ENCODE assay signal across 13 cellular contexts in genomic region chr2:236545248-236545658, GRCh38. TPM values are rescaled to one million over a fixed set of nuclear protein-coding genes. Genes with fewer than 3 reads are reported as not detected.
DNase-seq lines count a peak whose midpoint lies in the region; ATAC-seq and TF ChIP-seq lines count a peak whose summit lies in the region.
"Had no signal": no experiment of that assay in that cellular context is flagged by ENCODE, and none has a peak within 500 bp of the region (broad histone marks: within the 10 kb centered on the region; RNA-seq: fewer than 3 reads in every experiment).

No MANE protein-coding gene starts in this region.

- no peaks in the 10 kb centered on the region for H3K36me3 ChIP-seq in uterus
- H3K36me3 ChIP-seq: BE2C, lower lobe of right lung, SJSA1, suprapubic skin had no signal

- H3K36me3 Mint-ChIP-seq in stimulated activated naive CD8-positive, alpha-beta T cell treated with anti-CD3 and anti-CD28 coated beads, Interleukin-15, Interleukin-2, amounts not matched to agents 100 ng/mL and 50 ng/mL, for 24 hours (ENCODE audit: low read depth) = peaks cover 35% of the 10 kb centered on the region

- H3K27me3 Mint-ChIP-seq in stimulated activated naive CD8-positive, alpha-beta T cell treated with anti-CD3 and anti-CD28 coated beads, Interleukin-15, Interleukin-2, amounts not matched to agents 100 ng/mL and 50 ng/mL, for 24 hours = no peaks in the 10 kb centered on the region

- H3K27ac ChIP-seq in uterus = no peak overlapping the region
- H3K27ac ChIP-seq: SJSA1, suprapubic skin had no signal

- no peak for ATAC-seq in stimulated activated naive CD8-positive, alpha-beta T cell treated with anti-CD3 and anti-CD28 coated beads, Interleukin-15, Interleukin-2, amounts not matched to agents 100 U/mL and 50 U/mL, for 24 hours
- ATAC-seq in HG02642 (IDR thresholded peaks at IDR 0.05; ENCODE audit: poor library complexity, unreplicated experiment) (peak; percentile 54), GM19324 (IDR thresholded peaks at IDR 0.05; ENCODE audit: low FRiP score, unreplicated experiment) (no peak)

- H3K4me1 ChIP-seq in uterus = no peaks in the 10 kb centered on the region
- H3K4me1 ChIP-seq: BE2C, SJSA1, suprapubic skin had no signal

- peak overlapping the region; percentile 94 for H3K27ac Mint-ChIP-seq in stimulated activated naive CD8-positive, alpha-beta T cell treated with anti-CD3 and anti-CD28 coated beads, Interleukin-15, Interleukin-2, amounts not matched to agents 100 ng/mL and 50 ng/mL, for 24 hours

- peaks cover 95% of the 10 kb centered on the region for H3K4me1 Mint-ChIP-seq in stimulated activated naive CD8-positive, alpha-beta T cell treated with anti-CD3 and anti-CD28 coated beads, Interleukin-15, Interleukin-2, amounts not matched to agents 100 ng/mL and 50 ng/mL, for 24 hours (ENCODE audit: low read depth)

- TF ChIP-seq CTCF in uterus (IDR thresholded peaks at IDR 0.05) = no peak

- H3K9me3 Mint-ChIP-seq in stimulated activated naive CD8-positive, alpha-beta T cell treated with anti-CD3 and anti-CD28 coated beads, Interleukin-15, Interleukin-2, amounts not matched to agents 100 ng/mL and 50 ng/mL, for 24 hours = peaks cover 5% of the 10 kb centered on the region

- intact Hi-C loops in uterus (cut with DNase I; ENCODE audit: low total_unique reads) = no loop called here

- TF ChIP-seq POLR2A in uterus (IDR thresholded peaks at IDR 0.05) = no peak

- no peak overlapping the region for H3K4me3 ChIP-seq in uterus
- H3K4me3 ChIP-seq: lower lobe of right lung, SJSA1, skin epidermis, suprapubic skin had no signal

- no peaks in the 10 kb centered on the region for H3K9me3 ChIP-seq in uterus
- H3K9me3 ChIP-seq: BE2C, lower lobe of right lung, SJSA1, suprapubic skin had no signal

- peak overlapping the region; percentile 28 for H3K4me3 Mint-ChIP-seq in stimulated activated naive CD8-positive, alpha-beta T cell treated with anti-CD3 and anti-CD28 coated beads, Interleukin-15, Interleukin-2, amounts not matched to agents 100 ng/mL and 50 ng/mL, for 24 hours

- DNase-seq in stimulated activated naive CD8-positive, alpha-beta T cell treated with anti-CD3 and anti-CD28 coated beads, Interleukin-15, Interleukin-2, amounts not matched to agents 100 U/mL and 50 U/mL, for 24 hours = no peak
- DNase-seq in MV-4-11 (lab: John Stamatoyannopoulos, UW) (peak; percentile 70), amygdala (lab: John Stamatoyannopoulos, UW) (no peak), uterus (no peak), NCI-H2196 treated with DMSO at 0.1 percent for 48 hours (lab: John Stamatoyannopoulos, UW; ENCODE audit: unreplicated experiment) (no peak)
- DNase-seq: BE2C, lower lobe of right lung had no signal

- no peaks in the 10 kb centered on the region for H3K27me3 ChIP-seq in uterus
- H3K27me3 ChIP-seq: SJSA1, suprapubic skin had no signal

RNA-seq across cellular contexts. Expression of gene ACKR3, which starts 24.4 kb away (rescaled TPM):
- 10 to 100 TPM; 11.8 to 61.5 (median 26.2) TPM for total RNA-seq in uterus
